Comparison of ENCODE assay signal across 8 cellular contexts in genomic region chr12:90253674-90254181, GRCh38.
A peak's percentile ranks its signal among the peaks of the same experiment; 100 is the strongest.
DNase-seq lines count a peak whose midpoint lies in the region; ATAC-seq and TF ChIP-seq lines count a peak whose summit lies in the region.

No MANE protein-coding gene starts in this region.

- H3K4me3 Mint-ChIP-seq in activated naive CD8-positive, alpha-beta T cell treated with anti-CD3 and anti-CD28 coated beads, Interleukin-2, amount 50 U/mL, for 24 hours, result no peak overlapping the region

- H3K4me1 Mint-ChIP-seq in activated naive CD8-positive, alpha-beta T cell treated with anti-CD3 and anti-CD28 coated beads, Interleukin-2, amount 50 U/mL, for 24 hours, result peaks cover 13% of the 10 kb centered on the region

- peak; percentile 99 for ATAC-seq in GM19468 (IDR thresholded peaks at IDR 0.05; ENCODE audit: extremely low read depth, unreplicated experiment)
- ATAC-seq in HG03469 (IDR thresholded peaks at IDR 0.05; ENCODE audit: unreplicated experiment), result peak; percentile 99
- ATAC-seq in activated naive CD8-positive, alpha-beta T cell treated with anti-CD3 and anti-CD28 coated beads, Interleukin-2, amount 50 U/mL, for 24 hours, result peak; percentile 91

- H3K27me3 Mint-ChIP-seq in activated naive CD8-positive, alpha-beta T cell treated with anti-CD3 and anti-CD28 coated beads, Interleukin-2, amount 50 U/mL, for 24 hours, result peaks cover 2% of the 10 kb centered on the region

- H3K9me3 ChIP-seq in right atrium auricular region, result no peaks in the 10 kb centered on the region

- H3K27me3 ChIP-seq in right atrium auricular region, result no peaks in the 10 kb centered on the region

- no peaks in the 10 kb centered on the region for H3K36me3 Mint-ChIP-seq in activated naive CD8-positive, alpha-beta T cell treated with anti-CD3 and anti-CD28 coated beads, Interleukin-2, amount 50 U/mL, for 24 hours (ENCODE audit: low read depth)

- no peak overlapping the region for H3K4me3 ChIP-seq in right atrium auricular region

- peak overlapping the region; percentile 67 for H3K27ac Mint-ChIP-seq in activated naive CD8-positive, alpha-beta T cell treated with anti-CD3 and anti-CD28 coated beads, Interleukin-2, amount 50 U/mL, for 24 hours

- TF ChIP-seq CTCF in right atrium auricular region (IDR thresholded peaks at IDR 0.05), result no peak

- H3K36me3 ChIP-seq in right atrium auricular region, result no peaks in the 10 kb centered on the region

- no peaks in the 10 kb centered on the region for H3K9me3 Mint-ChIP-seq in activated naive CD8-positive, alpha-beta T cell treated with anti-CD3 and anti-CD28 coated beads, Interleukin-2, amount 50 U/mL, for 24 hours

- peak overlapping the region; percentile 49 to 69 for H3K27ac ChIP-seq in right atrium auricular region

- DNase-seq in EL (peak; percentile 92), RKO (ENCODE audit: low spot score) (peak; percentile 84), right atrium auricular region (ENCODE audit: low spot score) (peak; percentile 85), NCI-H2029 treated with DMSO at 0.1 percent for 48 hours (lab: John Stamatoyannopoulos, UW) (no peak)
- DNase-seq in activated naive CD8-positive, alpha-beta T cell treated with anti-CD3 and anti-CD28 coated beads, Interleukin-2, amount 50 U/mL, for 24 hours, result peak; percentile 46
- DNase-seq in stimulated activated CD4-positive, alpha-beta T cell treated with anti-CD3 and anti-CD28 coated beads, Interleukin-15, amount 100 ng/mL, for 48 hours (ENCODE audit: low read depth in 2 of 2), result peak; percentile 6 to 22

- peaks cover 0 to 29% of the 10 kb centered on the region in 2 donors for H3K4me1 ChIP-seq in right atrium auricular region
